19 cellular contexts compared by ENCODE assay signal in genomic region chr16:65991149-65991701, GRCh38.
"Had no signal": no experiment of that assay in that cellular context is flagged by ENCODE, and none has a peak within 500 bp of the region (broad histone marks: within the 10 kb centered on the region; RNA-seq: fewer than 3 reads in every experiment).

No MANE protein-coding gene starts in this region.

- H3K4me3 ChIP-seq: hepatocyte, psoas muscle, stomach, uterus had no signal

- H3K4me3 Mint-ChIP-seq: activated CD4-positive, alpha-beta T cell treated with anti-CD3 and anti-CD28 coated beads for 36 hours; activated CD8-positive, alpha-beta T cell treated with anti-CD3 and anti-CD28 coated beads for 36 hours; activated naive CD4-positive, alpha-beta T cell treated with anti-CD3 and anti-CD28 coated beads, Interleukin-2, amount 10 ng/mL, durations not matched to agents 7 days and 5 days; immature natural killer cell; natural killer cell treated with Interleukin-12 subunit alpha and Interleukin-12 subunit beta and Interleukin-15 and Interleukin-18, amount 100 ng/mL, for 72 hours had no signal

- H3K27ac Mint-ChIP-seq: activated CD4-positive, alpha-beta T cell treated with anti-CD3 and anti-CD28 coated beads for 36 hours; activated CD8-positive, alpha-beta T cell treated with anti-CD3 and anti-CD28 coated beads for 36 hours; activated naive CD4-positive, alpha-beta T cell treated with anti-CD3 and anti-CD28 coated beads, Interleukin-2, amount 10 ng/mL, durations not matched to agents 7 days and 5 days; immature natural killer cell; natural killer cell treated with Interleukin-12 subunit alpha and Interleukin-12 subunit beta and Interleukin-15 and Interleukin-18, amount 100 ng/mL, for 72 hours had no signal

- H3K9me3 Mint-ChIP-seq: activated CD8-positive, alpha-beta T cell treated with anti-CD3 and anti-CD28 coated beads for 36 hours; activated naive CD4-positive, alpha-beta T cell treated with anti-CD3 and anti-CD28 coated beads, Interleukin-2, amount 10 ng/mL, durations not matched to agents 7 days and 5 days; natural killer cell treated with Interleukin-12 subunit alpha and Interleukin-12 subunit beta and Interleukin-15 and Interleukin-18, amount 100 ng/mL, for 72 hours had no signal

- DNase-seq: activated CD4-positive, alpha-beta T cell treated with anti-CD3 and anti-CD28 coated beads for 36 hours; activated CD8-positive, alpha-beta memory T cell treated with anti-CD3 and anti-CD28 coated beads, Interleukin-2, amount 50 U/mL, for 4 hours; activated CD8-positive, alpha-beta T cell treated with anti-CD3 and anti-CD28 coated beads for 36 hours; activated naive CD4-positive, alpha-beta T cell treated with anti-CD3 and anti-CD28 coated beads, Interleukin-2, amount 10 ng/mL, durations not matched to agents 7 days and 5 days; caudate nucleus; cortex of kidney; effector memory CD4-positive, alpha-beta T cell; immature natural killer cell; left cardiac atrium; mammary epithelial cell; psoas muscle; stimulated activated CD4-positive, alpha-beta T cell treated with anti-CD3 and anti-CD28 coated beads, Interleukin-4, amount 100 ng/mL, for 1 hour; stimulated activated CD8-positive, alpha-beta memory T cell treated with anti-CD3 and anti-CD28 coated beads, Interleukin-4, amount 100 ng/mL, for 48 hours; stomach; SW 1271; uterus had no signal

- H3K4me1 Mint-ChIP-seq: activated CD4-positive, alpha-beta T cell treated with anti-CD3 and anti-CD28 coated beads for 36 hours; activated naive CD4-positive, alpha-beta T cell treated with anti-CD3 and anti-CD28 coated beads, Interleukin-2, amount 10 ng/mL, durations not matched to agents 7 days and 5 days; immature natural killer cell had no signal

- H3K79me2 ChIP-seq: hepatocyte had no signal

- H3K27ac ChIP-seq: epithelial cell of prostate, hepatocyte, psoas muscle, stomach had no signal

- H3K36me3 Mint-ChIP-seq: activated naive CD4-positive, alpha-beta T cell treated with anti-CD3 and anti-CD28 coated beads, Interleukin-2, amount 10 ng/mL, durations not matched to agents 7 days and 5 days; immature natural killer cell; natural killer cell treated with Interleukin-12 subunit alpha and Interleukin-12 subunit beta and Interleukin-15 and Interleukin-18, amount 100 ng/mL, for 72 hours had no signal

- H3K9me3 ChIP-seq: psoas muscle, stomach, uterus had no signal

- H3K27me3 ChIP-seq: hepatocyte, stomach, uterus had no signal

- H3K4me1 ChIP-seq: psoas muscle, uterus had no signal

- H3K4me2 ChIP-seq: hepatocyte had no signal

- H3K27me3 Mint-ChIP-seq: activated CD8-positive, alpha-beta T cell treated with anti-CD3 and anti-CD28 coated beads for 36 hours had no signal

- H3K36me3 ChIP-seq: stomach, uterus had no signal
